ENCODE assay signal across 10 cellular contexts in genomic region chr3:185796431-185797107, GRCh38. TPM values are rescaled to one million over a fixed set of nuclear protein-coding genes. Genes with fewer than 3 reads are reported as not detected.
DNase-seq lines count a peak whose midpoint lies in the region; ATAC-seq and TF ChIP-seq lines count a peak whose summit lies in the region.
"Had no signal": no experiment of that assay in that cellular context is flagged by ENCODE, and none has a peak within 500 bp of the region (broad histone marks: within the 10 kb centered on the region; RNA-seq: fewer than 3 reads in every experiment).

No MANE protein-coding gene starts in this region.

- peak overlapping the region; percentile 91 for H3K27ac Mint-ChIP-seq in type B pancreatic cell
- H3K27ac Mint-ChIP-seq: T-helper 1 cell treated with Interleukin-12 subunit alpha and Interleukin-12 subunit beta and Interleukin-4 antibody, amounts not matched to agents 30 μg/mL and 1 μg/mL, for 36 hours had no signal

- DNase-seq in left cardiac atrium (no peak), Right ventricle myocardium superior (no peak), type B pancreatic cell (ENCODE audit: extremely low spot score, unreplicated experiment) (no peak), NCI-H2107 (lab: John Stamatoyannopoulos, UW) (no peak)
- DNase-seq: kidney had no signal

- 35 to 40% methylated on average over 4 to 5 of the region's 7 CpGs for WGBS in gastroesophageal sphincter (ENCODE audit: low coverage in 1 of 2), 2 donors

- no peaks in the 10 kb centered on the region for H3K9me3 Mint-ChIP-seq in type B pancreatic cell
- H3K9me3 Mint-ChIP-seq: T-helper 1 cell treated with Interleukin-12 subunit alpha and Interleukin-12 subunit beta and Interleukin-4 antibody, amounts not matched to agents 30 μg/mL and 1 μg/mL, for 36 hours had no signal

- H3K9me3 ChIP-seq in gastroesophageal sphincter, result no peaks in the 10 kb centered on the region

- H3K4me1 ChIP-seq in gastroesophageal sphincter, result no peaks in the 10 kb centered on the region

- intact Hi-C loops in left cardiac atrium (cut with DNase I) (no loop called here), Right ventricle myocardium superior (cut with DNase I) (no loop called here)

- TF ChIP-seq CTCF in gastroesophageal sphincter (IDR thresholded peaks at IDR 0.05) (no peak), type B pancreatic cell (conservative IDR thresholded peaks at IDR 0.05) (no peak)

- H3K36me3 ChIP-seq in gastroesophageal sphincter, result no peaks in the 10 kb centered on the region

- peaks cover 20% of the 10 kb centered on the region for H3K36me3 Mint-ChIP-seq in type B pancreatic cell

- no peak overlapping the region for H3K27ac ChIP-seq in gastroesophageal sphincter

- no peaks in the 10 kb centered on the region for H3K27me3 ChIP-seq in gastroesophageal sphincter

- peaks cover 36% of the 10 kb centered on the region for H3K4me1 Mint-ChIP-seq in type B pancreatic cell (ENCODE audit: unreplicated experiment)

- ATAC-seq in left cardiac atrium, result peak; percentile 27 to 90
- ATAC-seq in Right ventricle myocardium superior (ENCODE audit: poor library complexity), result no peak
- peak; percentile 89 for ATAC-seq in SK-N-SH treated with all-trans-retinoic acid at 6 μM for 48 hours
- peak; percentile 36 for ATAC-seq in gastroesophageal sphincter
- no peak for ATAC-seq in GM18861 (IDR thresholded peaks at IDR 0.05; ENCODE audit: unreplicated experiment)
- ATAC-seq in GM21528 (IDR thresholded peaks at IDR 0.05; ENCODE audit: low FRiP score, unreplicated experiment), result no peak

- H3K4me3 Mint-ChIP-seq in type B pancreatic cell, result peak overlapping the region; percentile 10
- H3K4me3 Mint-ChIP-seq: T-helper 1 cell treated with Interleukin-12 subunit alpha and Interleukin-12 subunit beta and Interleukin-4 antibody, amounts not matched to agents 30 μg/mL and 1 μg/mL, for 36 hours had no signal

- no peaks in the 10 kb centered on the region for H3K27me3 Mint-ChIP-seq in type B pancreatic cell

- no peak for TF ChIP-seq POLR2A in gastroesophageal sphincter (IDR thresholded peaks at IDR 0.05)

- no peak overlapping the region for H3K4me3 ChIP-seq in gastroesophageal sphincter

- TF ChIP-seq EP300 in gastroesophageal sphincter (IDR thresholded peaks at IDR 0.05), result no peak

TF ChIP-seq in SK-N-SH treated with all-trans-retinoic acid at 6 μM for 48 hours, 23 proteins besides CTCF, POLR2A, EP300 and RAD21:
- TF ChIP-seq ZNF565 (CRISPR knock-in tag; conservative IDR thresholded peaks at IDR 0.05; ENCODE audit: low read depth) (no peak), ZC3H10 (CRISPR knock-in tag; IDR thresholded peaks at IDR 0.05) (no peak), OSR1 (CRISPR knock-in tag; IDR thresholded peaks at IDR 0.05) (no peak), GLIS3 (CRISPR knock-in tag; IDR thresholded peaks at IDR 0.05) (no peak), ZFP30 (CRISPR knock-in tag; IDR thresholded peaks at IDR 0.05) (no peak), ZNF70 (CRISPR knock-in tag; IDR thresholded peaks at IDR 0.05) (no peak)
TF ChIP-seq in SK-N-SH treated with all-trans-retinoic acid at 6 μM for 48 hours: peak in this region for 0.

RNA-seq across cellular contexts. Expression of gene IGF2BP2, which starts 28.3 kb away (rescaled TPM):
- total RNA-seq in left cardiac atrium (10 to 100 TPM; 12.8 to 14.2 TPM), Right ventricle myocardium superior (18.7 TPM), gastroesophageal sphincter (10 to 100 TPM in 2 of 4 donors, 1 to 10 TPM in 2; 3.9 to 13.5 (median 8.1) TPM), type B pancreatic cell (ENCODE audit: low replicate concordance) (101 and 140 TPM in 2 replicates)

Comparison
In these comparisons a context has a peak if more than half of its experiments do, and no peak if none do; other contexts are left out.
1. ATAC-seq: peak in left cardiac atrium (2 of 2), SK-N-SH treated with all-trans-retinoic acid at 6 μM for 48 hours (single experiment) and gastroesophageal sphincter (single experiment); none in Right ventricle myocardium superior (single experiment), GM18861 (single experiment) and GM21528 (single experiment).